Comparison of ENCODE assay signal across 1 cellular context in genomic region chr5:38555354-38556114, GRCh38.
A peak's percentile ranks its signal among the peaks of the same experiment; 100 is the strongest.
TF ChIP-seq lines count a peak whose summit lies in the region.

No MANE protein-coding gene starts in this region.

TF ChIP-seq in HEK293, 187 proteins besides CTCF, POLR2A, EP300 and RAD21 (continued from another document):
- TF ChIP-seq MZF1 (tag by site-specific recombination; IDR thresholded peaks at IDR 0.05; ENCODE audit: borderline replicate concordance) (no peak), ZNF2 (tag by site-specific recombination; IDR thresholded peaks at IDR 0.05) (0 out of 2 replicates have a peak, but pooled peaks have one; percentile 75), ZEB2 (tag by site-specific recombination; IDR thresholded peaks at IDR 0.05) (peak; percentile 68; the same call in 1 of the 2 replicates), ZNF76 (tag by site-specific recombination; IDR thresholded peaks at IDR 0.05; ENCODE audit: borderline replicate concordance, low read depth) (peak; percentile 20; the same call in 1 of the 2 replicates), PBX3 (CRISPR knock-in tag; IDR thresholded peaks at IDR 0.05) (no peak), ZNF785 (tag by site-specific recombination; IDR thresholded peaks at IDR 0.05) (no peak), KLF9 (tag by site-specific recombination; IDR thresholded peaks at IDR 0.05; ENCODE audit: low read depth) (0 out of 2 replicates have a peak, but pooled peaks have one; percentile 25), ZNF354C (tag by site-specific recombination; IDR thresholded peaks at IDR 0.05; ENCODE audit: borderline replicate concordance, low read depth) (no peak), ZNF416 (tag by site-specific recombination; IDR thresholded peaks at IDR 0.05) (no peak), ZNF449 (tag by site-specific recombination; IDR thresholded peaks at IDR 0.05) (no peak), ZNF132 (tag by site-specific recombination; IDR thresholded peaks at IDR 0.05; ENCODE audit: borderline replicate concordance) (no peak), EGR2 (tag by site-specific recombination; IDR thresholded peaks at IDR 0.05; ENCODE audit: low read depth) (no peak), ZSCAN4 (tag by site-specific recombination; IDR thresholded peaks at IDR 0.05) (no peak), ZNF837 (tag by site-specific recombination; IDR thresholded peaks at IDR 0.05) (no peak), ZBTB17 (tag by site-specific recombination; IDR thresholded peaks at IDR 0.05) (peak; percentile 27; the same call in 1 of the 2 replicates)
